17 cellular contexts compared by ENCODE assay signal in genomic region chr9:135241381-135242380, GRCh38.
A peak's percentile ranks its signal among the peaks of the same experiment; 100 is the strongest.
DNase-seq lines count a peak whose midpoint lies in the region; ATAC-seq, FAIRE-seq and TF ChIP-seq lines count a peak whose summit lies in the region.
"Had no signal": no experiment of that assay in that cellular context is flagged by ENCODE, and none has a peak within 500 bp of the region (broad histone marks: within the 10 kb centered on the region; RNA-seq: fewer than 3 reads in every experiment).

No MANE protein-coding gene starts in this region.

- peak; percentile 37; the same call in 1 of the 2 replicates for TF ChIP-seq CTCF in VCaP (conservative IDR thresholded peaks at IDR 0.05)
- TF ChIP-seq CTCF in kidney (IDR thresholded peaks at IDR 0.05; ENCODE audit: borderline replicate concordance, extremely low read depth, insufficient read depth) = no peak

- H3K9me3 ChIP-seq in kidney (ENCODE audit: control insufficient read depth in 1 of 2, low read length in 2 of 2) (no peaks in the 10 kb centered on the region), aorta (ENCODE audit: control insufficient read depth, low read length) (peaks cover 2% of the 10 kb centered on the region)
- H3K9me3 ChIP-seq: ovary had no signal

- ATAC-seq in left cardiac atrium (no peak), aorta (ENCODE audit: low FRiP score) (no peak), GM19397 (IDR thresholded peaks at IDR 0.05; ENCODE audit: unreplicated experiment) (no peak)
- ATAC-seq in stimulated activated naive CD8-positive, alpha-beta T cell treated with anti-CD3 and anti-CD28 coated beads, Interleukin-15, amount 100 ng/mL, for 72 hours = no peak
- ATAC-seq: activated CD8-positive, alpha-beta T cell treated with anti-CD3 and anti-CD28 coated beads for 36 hours; effector memory CD8-positive, alpha-beta T cell had no signal

- H3K4me1 ChIP-seq in kidney (ENCODE audit: control insufficient read depth in 1 of 2, insufficient read depth in 1 of 2, low read depth in 1 of 2, low read length in 2 of 2) (no peaks in the 10 kb centered on the region), aorta (ENCODE audit: control insufficient read depth in 1 of 2, insufficient read depth in 2 of 2, low read length in 2 of 2) (no peaks in the 10 kb centered on the region)

- peak overlapping the region in 1 of 2 donors; percentile 69 for H3K27ac Mint-ChIP-seq in stimulated activated naive CD8-positive, alpha-beta T cell treated with anti-CD3 and anti-CD28 coated beads, Interleukin-15, amount 100 ng/mL, for 72 hours
- H3K27ac Mint-ChIP-seq: activated CD8-positive, alpha-beta T cell treated with anti-CD3 and anti-CD28 coated beads for 36 hours; effector memory CD8-positive, alpha-beta T cell; IgD-negative memory B cell had no signal

- intact Hi-C loops in cardiac septum (cut with DNase I) (no loop called here), left cardiac atrium (cut with DNase I) (no loop called here), kidney (cut with DNase I) (no loop called here), aorta (cut with DNase I) (no loop called here)

- 72 to 75% methylated on average over 27 of the region's 27 CpGs for WGBS in aorta, 2 donors

- no peak overlapping the region for H3K4me3 ChIP-seq in kidney (ENCODE audit: low read length in 2 of 2)
- H3K4me3 ChIP-seq in aorta (ENCODE audit: low read length in 2 of 2) = no peak overlapping the region
- H3K4me3 ChIP-seq: GM23248, ovary had no signal

- no peaks in the 10 kb centered on the region for H3K36me3 ChIP-seq in kidney (ENCODE audit: control insufficient read depth in 1 of 2, insufficient read depth in 2 of 2, low read length in 2 of 2)
- no peaks in the 10 kb centered on the region for H3K36me3 ChIP-seq in aorta (ENCODE audit: control insufficient read depth in 1 of 2, insufficient read depth in 2 of 2, low read length in 1 of 2)
- H3K36me3 ChIP-seq: ovary had no signal

- FAIRE-seq in kidney (lab: Jason Lieb, UNC) = no peak

- peaks cover 21% of the 10 kb centered on the region for H3K27me3 Mint-ChIP-seq in stimulated activated naive CD8-positive, alpha-beta T cell treated with anti-CD3 and anti-CD28 coated beads, Interleukin-15, amount 100 ng/mL, for 72 hours

- H3K27ac ChIP-seq in VCaP (no peak overlapping the region), kidney (ENCODE audit: low read depth in 2 of 2, low read length in 2 of 2) (no peak overlapping the region), aorta (ENCODE audit: low read depth in 1 of 2, low read length in 2 of 2) (no peak overlapping the region)
- H3K27ac ChIP-seq: GM23248, ovary had no signal

- DNase-seq in cardiac septum (ENCODE audit: low spot score) (peak; percentile 69), left cardiac atrium (no peak), kidney (peak; percentile 54), aorta (peak; percentile 32 to 61), LoVo (ENCODE audit: low spot score) (no peak)
- no peak for DNase-seq in stimulated activated naive CD8-positive, alpha-beta T cell treated with anti-CD3 and anti-CD28 coated beads, Interleukin-15, amount 100 ng/mL, for 72 hours
- DNase-seq: activated CD8-positive, alpha-beta T cell treated with anti-CD3 and anti-CD28 coated beads for 36 hours; activated gamma-delta T cell treated with Interleukin-2 at 50 U/mL for 16 hours; effector memory CD8-positive, alpha-beta T cell; GM23248; midbrain; NCI-H1436; ovary; SHP77 treated with DMSO at 0.1 percent for 48 hours had no signal

- no peak overlapping the region for H3K4me3 Mint-ChIP-seq in stimulated activated naive CD8-positive, alpha-beta T cell treated with anti-CD3 and anti-CD28 coated beads, Interleukin-15, amount 100 ng/mL, for 72 hours
- H3K4me3 Mint-ChIP-seq: activated CD8-positive, alpha-beta T cell treated with anti-CD3 and anti-CD28 coated beads for 36 hours; effector memory CD8-positive, alpha-beta T cell; IgD-negative memory B cell had no signal

- H3K9me3 Mint-ChIP-seq in stimulated activated naive CD8-positive, alpha-beta T cell treated with anti-CD3 and anti-CD28 coated beads, Interleukin-15, amount 100 ng/mL, for 72 hours = no peaks in the 10 kb centered on the region
- H3K9me3 Mint-ChIP-seq: activated CD8-positive, alpha-beta T cell treated with anti-CD3 and anti-CD28 coated beads for 36 hours; effector memory CD8-positive, alpha-beta T cell had no signal

- H3K4me1 Mint-ChIP-seq in stimulated activated naive CD8-positive, alpha-beta T cell treated with anti-CD3 and anti-CD28 coated beads, Interleukin-15, amount 100 ng/mL, for 72 hours = no peaks in the 10 kb centered on the region
- H3K4me1 Mint-ChIP-seq: IgD-negative memory B cell had no signal

- no peaks in the 10 kb centered on the region for H3K27me3 ChIP-seq in aorta (ENCODE audit: control insufficient read depth in 1 of 2, insufficient read depth in 2 of 2, low read length in 1 of 2)
- H3K27me3 ChIP-seq: ovary had no signal

- no peak overlapping the region for H3K9ac ChIP-seq in kidney (ENCODE audit: low read length in 2 of 2)
- H3K9ac ChIP-seq: GM23248 had no signal

Comparison
In these comparisons a context has a peak if more than half of its experiments do, and no peak if none do; other contexts are left out.
1. DNase-seq: peak in cardiac septum (single experiment), kidney (single experiment) and aorta (2 of 2); none in left cardiac atrium (single experiment), LoVo (single experiment) and stimulated activated naive CD8-positive, alpha-beta T cell treated with anti-CD3 and anti-CD28 coated beads, Interleukin-15, amount 100 ng/mL, for 72 hours (0 of 2).